ENCODE assay signal across 1 cellular context in the genomic region with DNA sequence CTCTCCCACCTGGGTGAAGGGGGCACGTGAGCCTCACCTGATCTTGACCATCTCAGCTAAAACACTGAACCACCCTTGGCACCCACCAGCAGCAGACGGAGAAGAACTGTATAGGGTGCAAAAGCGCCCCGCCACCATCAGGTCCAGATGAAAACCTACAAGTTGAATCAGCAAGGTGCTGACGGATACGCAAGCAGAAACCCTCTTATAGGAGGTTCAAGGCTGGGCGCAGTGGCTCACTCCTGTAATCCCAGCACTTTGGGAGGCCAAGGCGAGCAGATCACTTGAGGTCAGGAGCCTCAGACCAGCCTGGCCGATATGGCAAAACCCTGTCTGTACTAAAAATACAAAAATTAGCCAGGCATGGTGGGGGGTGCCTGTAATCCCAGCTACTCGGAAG.
TF ChIP-seq lines count a peak whose summit lies in the region.

No MANE protein-coding gene starts in this region.

TF ChIP-seq in WTC11, 78 proteins besides CTCF, POLR2A, EP300 and RAD21:
- TF ChIP-seq, protein P1, sequence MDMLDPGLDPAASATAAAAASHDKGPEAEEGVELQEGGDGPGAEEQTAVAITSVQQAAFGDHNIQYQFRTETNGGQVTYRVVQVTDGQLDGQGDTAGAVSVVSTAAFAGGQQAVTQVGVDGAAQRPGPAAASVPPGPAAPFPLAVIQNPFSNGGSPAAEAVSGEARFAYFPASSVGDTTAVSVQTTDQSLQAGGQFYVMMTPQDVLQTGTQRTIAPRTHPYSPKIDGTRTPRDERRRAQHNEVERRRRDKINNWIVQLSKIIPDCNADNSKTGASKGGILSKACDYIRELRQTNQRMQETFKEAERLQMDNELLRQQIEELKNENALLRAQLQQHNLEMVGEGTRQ (CRISPR knock-in tag; IDR thresholded peaks at IDR 0.05) = no peak
- TF ChIP-seq ESRRA (CRISPR knock-in tag; IDR thresholded peaks at IDR 0.05; ENCODE audit: borderline replicate concordance) (no peak), ATF1 (CRISPR knock-in tag; IDR thresholded peaks at IDR 0.05) (no peak), CREB1 (CRISPR knock-in tag; IDR thresholded peaks at IDR 0.05) (no peak), ZNF219 (CRISPR knock-in tag; IDR thresholded peaks at IDR 0.05; ENCODE audit: borderline replicate concordance) (no peak), GABPB1 (CRISPR knock-in tag; IDR thresholded peaks at IDR 0.05) (no peak), CREM (CRISPR knock-in tag; IDR thresholded peaks at IDR 0.05) (no peak), KAT7 (CRISPR knock-in tag; IDR thresholded peaks at IDR 0.05; ENCODE audit: borderline replicate concordance) (no peak), ZBTB21 (CRISPR knock-in tag; IDR thresholded peaks at IDR 0.05; ENCODE audit: borderline replicate concordance) (no peak), FOXP1 (CRISPR knock-in tag; IDR thresholded peaks at IDR 0.05; ENCODE audit: borderline replicate concordance) (no peak), RORB (CRISPR knock-in tag; IDR thresholded peaks at IDR 0.05) (no peak), GTF2I (CRISPR knock-in tag; conservative IDR thresholded peaks at IDR 0.05) (no peak)
- TF ChIP-seq, protein P2, sequence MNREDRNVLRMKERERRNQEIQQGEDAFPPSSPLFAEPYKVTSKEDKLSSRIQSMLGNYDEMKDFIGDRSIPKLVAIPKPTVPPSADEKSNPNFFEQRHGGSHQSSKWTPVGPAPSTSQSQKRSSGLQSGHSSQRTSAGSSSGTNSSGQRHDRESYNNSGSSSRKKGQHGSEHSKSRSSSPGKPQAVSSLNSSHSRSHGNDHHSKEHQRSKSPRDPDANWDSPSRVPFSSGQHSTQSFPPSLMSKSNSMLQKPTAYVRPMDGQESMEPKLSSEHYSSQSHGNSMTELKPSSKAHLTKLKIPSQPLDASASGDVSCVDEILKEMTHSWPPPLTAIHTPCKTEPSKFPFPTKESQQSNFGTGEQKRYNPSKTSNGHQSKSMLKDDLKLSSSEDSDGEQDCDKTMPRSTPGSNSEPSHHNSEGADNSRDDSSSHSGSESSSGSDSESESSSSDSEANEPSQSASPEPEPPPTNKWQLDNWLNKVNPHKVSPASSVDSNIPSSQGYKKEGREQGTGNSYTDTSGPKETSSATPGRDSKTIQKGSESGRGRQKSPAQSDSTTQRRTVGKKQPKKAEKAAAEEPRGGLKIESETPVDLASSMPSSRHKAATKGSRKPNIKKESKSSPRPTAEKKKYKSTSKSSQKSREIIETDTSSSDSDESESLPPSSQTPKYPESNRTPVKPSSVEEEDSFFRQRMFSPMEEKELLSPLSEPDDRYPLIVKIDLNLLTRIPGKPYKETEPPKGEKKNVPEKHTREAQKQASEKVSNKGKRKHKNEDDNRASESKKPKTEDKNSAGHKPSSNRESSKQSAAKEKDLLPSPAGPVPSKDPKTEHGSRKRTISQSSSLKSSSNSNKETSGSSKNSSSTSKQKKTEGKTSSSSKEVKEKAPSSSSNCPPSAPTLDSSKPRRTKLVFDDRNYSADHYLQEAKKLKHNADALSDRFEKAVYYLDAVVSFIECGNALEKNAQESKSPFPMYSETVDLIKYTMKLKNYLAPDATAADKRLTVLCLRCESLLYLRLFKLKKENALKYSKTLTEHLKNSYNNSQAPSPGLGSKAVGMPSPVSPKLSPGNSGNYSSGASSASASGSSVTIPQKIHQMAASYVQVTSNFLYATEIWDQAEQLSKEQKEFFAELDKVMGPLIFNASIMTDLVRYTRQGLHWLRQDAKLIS (CRISPR knock-in tag; IDR thresholded peaks at IDR 0.05; ENCODE audit: borderline replicate concordance) = no peak
- TF ChIP-seq, protein P3, sequence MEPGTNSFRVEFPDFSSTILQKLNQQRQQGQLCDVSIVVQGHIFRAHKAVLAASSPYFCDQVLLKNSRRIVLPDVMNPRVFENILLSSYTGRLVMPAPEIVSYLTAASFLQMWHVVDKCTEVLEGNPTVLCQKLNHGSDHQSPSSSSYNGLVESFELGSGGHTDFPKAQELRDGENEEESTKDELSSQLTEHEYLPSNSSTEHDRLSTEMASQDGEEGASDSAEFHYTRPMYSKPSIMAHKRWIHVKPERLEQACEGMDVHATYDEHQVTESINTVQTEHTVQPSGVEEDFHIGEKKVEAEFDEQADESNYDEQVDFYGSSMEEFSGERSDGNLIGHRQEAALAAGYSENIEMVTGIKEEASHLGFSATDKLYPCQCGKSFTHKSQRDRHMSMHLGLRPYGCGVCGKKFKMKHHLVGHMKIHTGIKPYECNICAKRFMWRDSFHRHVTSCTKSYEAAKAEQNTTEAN (CRISPR knock-in tag; IDR thresholded peaks at IDR 0.05) = no peak
- TF ChIP-seq, protein P4, sequence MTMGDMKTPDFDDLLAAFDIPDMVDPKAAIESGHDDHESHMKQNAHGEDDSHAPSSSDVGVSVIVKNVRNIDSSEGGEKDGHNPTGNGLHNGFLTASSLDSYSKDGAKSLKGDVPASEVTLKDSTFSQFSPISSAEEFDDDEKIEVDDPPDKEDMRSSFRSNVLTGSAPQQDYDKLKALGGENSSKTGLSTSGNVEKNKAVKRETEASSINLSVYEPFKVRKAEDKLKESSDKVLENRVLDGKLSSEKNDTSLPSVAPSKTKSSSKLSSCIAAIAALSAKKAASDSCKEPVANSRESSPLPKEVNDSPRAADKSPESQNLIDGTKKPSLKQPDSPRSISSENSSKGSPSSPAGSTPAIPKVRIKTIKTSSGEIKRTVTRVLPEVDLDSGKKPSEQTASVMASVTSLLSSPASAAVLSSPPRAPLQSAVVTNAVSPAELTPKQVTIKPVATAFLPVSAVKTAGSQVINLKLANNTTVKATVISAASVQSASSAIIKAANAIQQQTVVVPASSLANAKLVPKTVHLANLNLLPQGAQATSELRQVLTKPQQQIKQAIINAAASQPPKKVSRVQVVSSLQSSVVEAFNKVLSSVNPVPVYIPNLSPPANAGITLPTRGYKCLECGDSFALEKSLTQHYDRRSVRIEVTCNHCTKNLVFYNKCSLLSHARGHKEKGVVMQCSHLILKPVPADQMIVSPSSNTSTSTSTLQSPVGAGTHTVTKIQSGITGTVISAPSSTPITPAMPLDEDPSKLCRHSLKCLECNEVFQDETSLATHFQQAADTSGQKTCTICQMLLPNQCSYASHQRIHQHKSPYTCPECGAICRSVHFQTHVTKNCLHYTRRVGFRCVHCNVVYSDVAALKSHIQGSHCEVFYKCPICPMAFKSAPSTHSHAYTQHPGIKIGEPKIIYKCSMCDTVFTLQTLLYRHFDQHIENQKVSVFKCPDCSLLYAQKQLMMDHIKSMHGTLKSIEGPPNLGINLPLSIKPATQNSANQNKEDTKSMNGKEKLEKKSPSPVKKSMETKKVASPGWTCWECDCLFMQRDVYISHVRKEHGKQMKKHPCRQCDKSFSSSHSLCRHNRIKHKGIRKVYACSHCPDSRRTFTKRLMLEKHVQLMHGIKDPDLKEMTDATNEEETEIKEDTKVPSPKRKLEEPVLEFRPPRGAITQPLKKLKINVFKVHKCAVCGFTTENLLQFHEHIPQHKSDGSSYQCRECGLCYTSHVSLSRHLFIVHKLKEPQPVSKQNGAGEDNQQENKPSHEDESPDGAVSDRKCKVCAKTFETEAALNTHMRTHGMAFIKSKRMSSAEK (CRISPR knock-in tag; IDR thresholded peaks at IDR 0.05; ENCODE audit: borderline replicate concordance) = no peak
- TF ChIP-seq, protein P5, sequence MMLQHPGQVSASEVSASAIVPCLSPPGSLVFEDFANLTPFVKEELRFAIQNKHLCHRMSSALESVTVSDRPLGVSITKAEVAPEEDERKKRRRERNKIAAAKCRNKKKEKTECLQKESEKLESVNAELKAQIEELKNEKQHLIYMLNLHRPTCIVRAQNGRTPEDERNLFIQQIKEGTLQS (CRISPR knock-in tag; conservative IDR thresholded peaks at IDR 0.05) = no peak
- TF ChIP-seq, protein P6, sequence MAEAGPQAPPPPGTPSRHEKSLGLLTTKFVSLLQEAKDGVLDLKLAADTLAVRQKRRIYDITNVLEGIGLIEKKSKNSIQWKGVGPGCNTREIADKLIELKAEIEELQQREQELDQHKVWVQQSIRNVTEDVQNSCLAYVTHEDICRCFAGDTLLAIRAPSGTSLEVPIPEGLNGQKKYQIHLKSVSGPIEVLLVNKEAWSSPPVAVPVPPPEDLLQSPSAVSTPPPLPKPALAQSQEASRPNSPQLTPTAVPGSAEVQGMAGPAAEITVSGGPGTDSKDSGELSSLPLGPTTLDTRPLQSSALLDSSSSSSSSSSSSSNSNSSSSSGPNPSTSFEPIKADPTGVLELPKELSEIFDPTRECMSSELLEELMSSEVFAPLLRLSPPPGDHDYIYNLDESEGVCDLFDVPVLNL (CRISPR knock-in tag; IDR thresholded peaks at IDR 0.05; ENCODE audit: borderline replicate concordance, low read depth) = no peak
